ENCODE assay signal across 1 cellular context in the genomic region with DNA sequence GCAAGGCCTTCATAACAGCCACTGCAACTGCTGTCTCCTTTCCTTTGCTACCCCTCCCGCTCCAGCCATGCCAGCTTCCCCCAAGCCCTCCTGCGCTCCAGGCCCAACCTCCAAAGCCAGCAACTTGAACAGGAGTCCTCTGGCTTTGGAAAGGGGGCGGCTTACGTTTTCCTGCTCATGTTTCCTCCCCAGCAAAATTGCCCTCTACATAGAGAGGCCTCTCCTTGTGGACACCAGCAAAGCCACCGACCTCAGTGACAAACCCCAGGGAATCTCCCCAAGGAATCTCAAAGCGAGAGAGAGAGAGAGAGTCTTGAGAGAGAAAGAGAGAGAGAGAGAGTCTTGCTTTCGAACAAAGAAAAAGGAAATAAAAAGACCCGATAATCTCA.
TF ChIP-seq lines count a peak whose summit lies in the region.

No MANE protein-coding gene starts in this region.

TF ChIP-seq in H1, 55 proteins besides CTCF, POLR2A, EP300 and RAD21:
- TF ChIP-seq SRF (IDR thresholded peaks at IDR 0.05; ENCODE audit: low read depth, low read length) (no peak), ASH2L (IDR thresholded peaks at IDR 0.05; ENCODE audit: low read length) (peak; percentile 1)
